8 cellular contexts compared by ENCODE assay signal in the genomic region with DNA sequence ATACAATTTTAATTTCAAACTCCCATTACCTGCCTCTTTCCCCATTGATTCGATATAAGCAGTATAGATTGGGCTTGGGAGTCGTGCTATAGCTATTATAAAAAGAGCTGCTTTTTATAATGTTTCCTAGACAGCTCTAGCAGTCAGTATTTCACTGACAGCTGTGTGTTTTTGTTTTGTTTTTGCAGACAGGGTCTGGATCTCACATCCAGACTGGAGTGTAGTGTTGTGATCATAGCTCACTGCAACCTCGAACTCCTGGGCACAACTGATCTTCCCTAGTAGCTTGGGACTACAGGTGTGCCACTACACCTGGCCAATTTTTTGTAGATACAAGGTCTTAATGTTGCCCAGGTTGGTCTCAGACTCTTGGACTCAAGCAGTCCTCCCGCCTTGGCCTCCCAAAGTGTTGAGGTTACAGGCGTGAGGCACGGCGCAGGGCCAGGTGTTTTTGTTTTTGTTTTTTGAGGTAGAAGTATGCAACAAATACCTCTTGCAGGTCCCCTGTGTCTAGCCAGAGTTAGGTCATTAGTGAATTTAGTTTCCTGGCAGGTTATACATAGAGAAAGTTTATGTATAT. TPM values are rescaled to one million over a fixed set of nuclear protein-coding genes. Genes with fewer than 3 reads are reported as not detected.
A peak's percentile ranks its signal among the peaks of the same experiment; 100 is the strongest.
DNase-seq lines count a peak whose midpoint lies in the region; ATAC-seq and TF ChIP-seq lines count a peak whose summit lies in the region.

No MANE protein-coding gene starts in this region.

- H3K36me3 Mint-ChIP-seq in activated B cell treated with CpG ODN at 0.5 μM for 24 hours (ENCODE audit: low read depth), result peaks cover 16% of the 10 kb centered on the region

- TF ChIP-seq CTCF in HFF-Myc (IDR thresholded peaks at IDR 0.05; ENCODE audit: low read depth, low read length, missing control alignments), result no peak
- no peak for TF ChIP-seq CTCF in activated B cell treated with CpG ODN at 0.5 μM for 24 hours (IDR thresholded peaks at IDR 0.05)
- no peak for TF ChIP-seq CTCF in spleen (IDR thresholded peaks at IDR 0.05 in 8 of 11, conservative IDR thresholded peaks at IDR 0.05 in 3 of 11)

- no peaks in the 10 kb centered on the region for H3K27me3 ChIP-seq in right cardiac atrium (ENCODE audit: control insufficient read depth, insufficient read depth)
- no peaks in the 10 kb centered on the region for H3K27me3 ChIP-seq in spleen (replicated peaks in 1 of 7)

- peak overlapping the region; percentile 96 for H3K27ac Mint-ChIP-seq in activated B cell treated with CpG ODN at 0.5 μM for 24 hours

- H3K4me3 Mint-ChIP-seq in activated B cell treated with CpG ODN at 0.5 μM for 24 hours, result peak overlapping the region; percentile 98

- H3K4me3 ChIP-seq in HFF-Myc (replicated peaks; ENCODE audit: low read depth, low read length) (peak overlapping the region; percentile 98), right cardiac atrium (ENCODE audit: low read length) (peak overlapping the region; percentile 90), spleen (peak overlapping the region; percentile 91 to 100 (median 99))

- no peaks in the 10 kb centered on the region for H3K9me3 ChIP-seq in right cardiac atrium (ENCODE audit: control insufficient read depth, low read length)
- no peaks in the 10 kb centered on the region for H3K9me3 ChIP-seq in spleen

- POLR2A ChIA-PET in activated B cell treated with CpG ODN at 0.5 μM for 24 hours (lab: Charles Lee), result interaction anchor here (0.5 to 4.6 kb wide), 13 partner anchors 41 to 627 kb away, joined by 3 to 115 read pairs (median 11); a partner anchor contains a TSS

- WGBS in right cardiac atrium, result 36% methylated on average over 7 of the region's 7 CpGs
- 28 to 41% (median 33%) methylated on average over 4 to 7 of the region's 7 CpGs for WGBS in spleen, 5 donors

- H3K36me3 ChIP-seq in spleen, result peaks cover 0 to 13% (median 0%) of the 10 kb centered on the region in 6 donors

- H3K9me3 Mint-ChIP-seq in activated B cell treated with CpG ODN at 0.5 μM for 24 hours, result no peaks in the 10 kb centered on the region

- intact Hi-C loops in activated B cell treated with CpG ODN at 0.5 μM for 24 hours (cut with micrococcal nuclease) (loop anchor here (2.0 to 10.0 kb wide), 4 partner anchors 15 to 781 kb away; a partner anchor contains a TSS), right cardiac atrium (cut with DNase I) (no loop called here), spleen (cut with DNase I; ENCODE audit: low total_unique reads) (no loop called here)

- H3K27me3 Mint-ChIP-seq in activated B cell treated with CpG ODN at 0.5 μM for 24 hours, result no peaks in the 10 kb centered on the region

- CTCF ChIA-PET in activated B cell treated with CpG ODN at 0.5 μM for 24 hours (lab: Charles Lee), result interaction anchor here (1.1 to 2.6 kb wide), 3 partner anchors 15 to 92 kb away, joined by 3 to 9 read pairs (median 3); no protein-coding TSS in a partner anchor

- in situ Hi-C loops in G401 (cut with HindIII; ENCODE audit: low sequenced_read_pairs), result no loop called here

- peaks cover 3% of the 10 kb centered on the region for H3K4me1 ChIP-seq in right cardiac atrium (ENCODE audit: control insufficient read depth, insufficient read depth, low read length)
- H3K4me1 ChIP-seq in spleen, result peaks cover 27 to 78% (median 56%) of the 10 kb centered on the region in 6 donors

- no peak for TF ChIP-seq POLR2A in spleen (IDR thresholded peaks at IDR 0.05)

- H3K4me1 Mint-ChIP-seq in activated B cell treated with CpG ODN at 0.5 μM for 24 hours, result peaks cover 62% of the 10 kb centered on the region

- H3K27ac ChIP-seq in right cardiac atrium (ENCODE audit: low read length), result no peak overlapping the region
- H3K27ac ChIP-seq in spleen, result peak overlapping the region in 7 of 8 donors; percentile 91 to 97 (median 96)
- no peak overlapping the region for H3K27ac ChIP-seq in caudate nucleus (ENCODE audit: low read depth, low read length)

- ATAC-seq in activated B cell treated with CpG ODN at 0.5 μM for 24 hours (ENCODE audit: low read depth) (no peak), right cardiac atrium (no peak), GM18502 (IDR thresholded peaks at IDR 0.05; ENCODE audit: poor library complexity, unreplicated experiment) (no peak), GM21423 (IDR thresholded peaks at IDR 0.05; ENCODE audit: unreplicated experiment) (no peak)

- no peak for DNase-seq in HFF-Myc (ENCODE audit: extremely low read depth, low read depth)
- DNase-seq in activated B cell treated with CpG ODN at 0.5 μM for 24 hours, result no peak
- DNase-seq in right cardiac atrium, result no peak
- DNase-seq in spleen, result no peak
- no peak for DNase-seq in caudate nucleus (lab: John Stamatoyannopoulos, UW)
- DNase-seq in G401 (ENCODE audit: low spot score), result no peak

RNA-seq across cellular contexts. Expression of a gene that starts 1.7 kb away (rescaled TPM):
- total RNA-seq in activated B cell treated with CpG ODN at 0.5 μM for 24 hours (197 and 204 TPM in 2 replicates), right cardiac atrium (10 to 100 TPM; 43.7 to 49.4 (median 48.1) TPM), spleen (100 to 1,000 TPM in 5 of 7 donors, 10 to 100 TPM in 2; 85.1 to 143 (median 110) TPM)
- polyA plus RNA-seq in right cardiac atrium (89.8 TPM), spleen (100 to 1,000 TPM; 132 to 151 (median 139) TPM)
- 191 and 201 TPM in 2 replicates for total RNA-seq in G401 (2014; rRNA removed; shearing (Covaris generic))

RNA-seq across cellular contexts. Expression of a gene that starts 35.0 kb away (rescaled TPM):
- 215 and 218 TPM in 2 replicates for total RNA-seq in activated B cell treated with CpG ODN at 0.5 μM for 24 hours
- total RNA-seq in right cardiac atrium, result 100 to 1,000 TPM in 1 of 4 donors, 10 to 100 TPM in 3; 67.3 to 106 (median 90.7) TPM
- 75.0 TPM for polyA plus RNA-seq in right cardiac atrium
- total RNA-seq in spleen, result 100 to 1,000 TPM in 5 of 7 donors, 10 to 100 TPM in 2; 68.8 to 147 (median 123) TPM
- 100 to 1,000 TPM; 132 to 150 (median 142) TPM for polyA plus RNA-seq in spleen
- 116 TPM in 2 replicates for total RNA-seq in G401 (2014; rRNA removed; shearing (Covaris generic))

RNA-seq across cellular contexts. Expression of a gene that starts 38.3 kb away (rescaled TPM):
- total RNA-seq in activated B cell treated with CpG ODN at 0.5 μM for 24 hours (4.6 and 6.3 TPM in 2 replicates), right cardiac atrium (1 to 10 TPM in 3 of 4 donors, under 1 TPM in 1; 0.42 to 1.8 (median 1.1) TPM), spleen (1 to 10 TPM; 2.6 to 7.6 (median 5.4) TPM)
- polyA plus RNA-seq in right cardiac atrium (0.93 TPM), spleen (1 to 10 TPM in 2 of 3 donors, under 1 TPM in 1; 0.55 to 1.6 (median 1.5) TPM)
- total RNA-seq in G401 (2014; rRNA removed; shearing (Covaris generic)), result 0.06 and 3.5 TPM in 2 replicates

Comparison
In these comparisons a context has a peak if more than half of its experiments do, and no peak if none do; other contexts are left out.
1. H3K27ac ChIP-seq: peak in spleen (7 of 8); none in right cardiac atrium (single experiment) and caudate nucleus (single experiment).
2. Peak in every context shown above with its lines, with median percentiles within 50 percentile points of each other: H3K4me3 ChIP-seq.